Comparison of ENCODE assay signal across 1 cellular context in genomic region chr2:113155331-113155730, GRCh38.
TF ChIP-seq lines count a peak whose summit lies in the region.

No MANE protein-coding gene starts in this region.

TF ChIP-seq in HepG2, 621 proteins besides CTCF, POLR2A, EP300 and RAD21 (continued from another document):
- TF ChIP-seq FOXO4 (CRISPR knock-in tag; conservative IDR thresholded peaks at IDR 0.05): 0 out of 2 replicates have a peak, but pooled peaks have one; percentile 38
